Comparison of ENCODE assay signal across 8 cellular contexts in the genomic region with DNA sequence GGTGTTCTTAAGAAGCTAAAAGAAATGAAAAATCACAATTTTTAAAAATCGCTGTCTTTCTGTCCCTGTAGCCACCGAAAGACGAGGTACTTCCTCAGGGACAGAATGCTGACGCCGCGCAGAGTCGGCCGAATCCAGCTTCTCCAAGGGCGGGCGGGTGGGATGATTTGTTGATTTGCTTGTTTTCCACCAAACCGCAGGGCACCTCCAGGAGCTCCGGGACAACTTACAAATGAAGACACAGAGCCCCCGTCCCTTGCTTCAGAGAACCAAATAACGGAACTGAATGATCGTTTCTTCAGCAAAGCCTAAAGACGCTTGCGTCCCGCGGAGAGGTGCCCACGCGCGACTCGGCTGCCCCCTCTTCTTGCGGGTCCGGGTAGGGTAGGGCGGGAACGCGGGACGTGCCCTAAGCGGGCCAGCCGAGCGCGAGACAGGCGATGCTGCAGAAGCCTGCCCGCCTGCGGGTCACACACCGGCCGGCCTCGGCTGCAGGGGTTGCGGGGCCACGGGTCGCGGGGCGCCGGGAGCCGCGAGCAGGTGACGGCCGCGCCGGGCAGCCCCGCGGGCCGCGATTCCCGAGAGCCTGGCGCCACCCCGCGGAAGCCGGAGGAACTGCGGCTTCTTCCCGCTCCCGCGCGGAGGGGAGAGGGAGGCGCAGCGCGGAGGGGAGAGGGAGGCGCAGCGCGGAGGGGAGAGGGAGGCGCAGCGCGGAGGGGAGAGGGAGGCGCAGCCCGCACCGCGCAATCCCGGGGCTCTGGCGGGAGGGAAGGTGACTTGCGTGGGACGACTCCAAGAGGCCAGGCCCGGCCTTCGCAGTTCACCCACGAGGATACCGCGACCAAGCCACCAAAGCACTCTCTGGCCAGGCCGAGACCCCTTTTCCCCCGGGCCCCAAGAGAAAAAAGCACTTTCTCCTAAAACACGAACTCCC. TPM values are rescaled to one million over a fixed set of nuclear protein-coding genes. Genes with fewer than 3 reads are reported as not detected.
DNase-seq lines count a peak whose midpoint lies in the region; ATAC-seq and TF ChIP-seq lines count a peak whose summit lies in the region.

No MANE protein-coding gene starts in this region.

- TF ChIP-seq CTCF in PC-3 (conservative IDR thresholded peaks at IDR 0.05; ENCODE audit: low read depth, low read length) (peak; percentile 78), cardiac muscle cell (IDR thresholded peaks at IDR 0.05; ENCODE audit: low read depth, low read length) (peak; percentile 66), prostate gland (IDR thresholded peaks at IDR 0.05) (peak; percentile 82 to 92 (median 88))

- no peak for TF ChIP-seq POLR2A in prostate gland (IDR thresholded peaks at IDR 0.05)

- H2AFZ ChIP-seq in PC-3 (ENCODE audit: low read length) = peak overlapping the region; percentile 69; the same call in 1 of the 2 replicates

- peak; percentile 17 to 26 for DNase-seq in NCI-H2081 (lab: John Stamatoyannopoulos, UW)
- no peak for DNase-seq in NCI-H2081 treated with DMSO at 0.1 percent for 48 hours (lab: John Stamatoyannopoulos, UW)
- DNase-seq in PC-3 = peak; percentile 68
- DNase-seq in activated effector memory CD4-positive, alpha-beta T cell treated with anti-CD3 and anti-CD28 coated beads, Interleukin-2, amount 50 U/mL, for 16 hours = peak; percentile 83
- DNase-seq in cardiac muscle cell (ENCODE audit: low read depth in 1 of 2, low spot score in 1 of 2) = peak; percentile 38 to 78
- DNase-seq in prostate gland (ENCODE audit: low spot score) = no peak
- no peak for DNase-seq in epidermal melanocyte (ENCODE audit: insufficient read length, low spot score)

- H3K4me3 ChIP-seq in PC-3 (ENCODE audit: low read length) (peak overlapping the region; percentile 62; the same call in 1 of the 2 replicates), cardiac muscle cell (no peak overlapping the region), prostate gland (peak overlapping the region; percentile 12 to 18)

- peaks cover 87% of the 10 kb centered on the region for H3K27me3 ChIP-seq in PC-3 (ENCODE audit: low read length)
- H3K27me3 ChIP-seq in cardiac muscle cell = peaks cover 100% of the 10 kb centered on the region
- H3K27me3 ChIP-seq in prostate gland (replicated peaks; ENCODE audit: insufficient read depth) = peaks cover 58% of the 10 kb centered on the region

- BruUV-seq in PC-3 (replicated peaks; lab: Mats Ljungman, UMichigan) = no TSS peak

- H3K9me2 ChIP-seq in PC-3 (replicated peaks; ENCODE audit: low read length) = no peaks in the 10 kb centered on the region

- no peaks in the 10 kb centered on the region for H3K4me1 ChIP-seq in PC-3 (ENCODE audit: insufficient read depth, low read length)
- H3K4me1 ChIP-seq in cardiac muscle cell (ENCODE audit: low read depth) = peaks cover 8% of the 10 kb centered on the region
- no peaks in the 10 kb centered on the region for H3K4me1 ChIP-seq in prostate gland (replicated peaks)

- H3K36me3 ChIP-seq in PC-3 (ENCODE audit: low read depth, low read length) (no peaks in the 10 kb centered on the region), cardiac muscle cell (no peaks in the 10 kb centered on the region), prostate gland (no peaks in the 10 kb centered on the region)

- intact Hi-C loops in PC-3 (cut with micrococcal nuclease) = loop anchor here (1.0 to 5.0 kb wide), 2 partner anchors 44 to 584 kb away; no protein-coding TSS in a partner anchor
- intact Hi-C loops in prostate gland (cut with DNase I) = loop anchor here (2.0 to 5.0 kb wide), 3 partner anchors 69 to 583 kb away; a partner anchor contains a TSS

- H3F3A ChIP-seq in PC-3 (ENCODE audit: low read length, unreplicated experiment) = no peaks in the 10 kb centered on the region

- H4K20me1 ChIP-seq in PC-3 (ENCODE audit: low read length) = no peaks in the 10 kb centered on the region

- H3K79me2 ChIP-seq in PC-3 (ENCODE audit: low read length) = no peaks in the 10 kb centered on the region

- H3K9me3 ChIP-seq in PC-3 (ENCODE audit: low read length) = no peaks in the 10 kb centered on the region
- H3K9me3 ChIP-seq in cardiac muscle cell (ENCODE audit: low read depth) = no peaks in the 10 kb centered on the region
- H3K9me3 ChIP-seq in prostate gland = no peaks in the 10 kb centered on the region

- H3K27ac ChIP-seq in PC-3 (ENCODE audit: low read length) = no peak overlapping the region
- no peak overlapping the region for H3K27ac ChIP-seq in cardiac muscle cell
- peak overlapping the region; percentile 42 to 49 for H3K27ac ChIP-seq in prostate gland

- no peak overlapping the region for H3K9ac ChIP-seq in PC-3 (ENCODE audit: low read length)

- ATAC-seq in PC-3 (peak; percentile 84), GM21367 (IDR thresholded peaks at IDR 0.05; ENCODE audit: unreplicated experiment) (no peak)

- 2% methylated on average over 82 of the region's 90 CpGs for WGBS in prostate gland

- CTCF ChIA-PET in PC-3 (lab: Charles Lee) = interaction anchor here (0.6 to 1.0 kb wide), 7 partner anchors 41 to 582 kb away, joined by 3 to 6 read pairs (median 3); no protein-coding TSS in a partner anchor

- POLR2A ChIA-PET in PC-3 (lab: Charles Lee; ENCODE audit: unreplicated experiment) = no interaction called here

- peak overlapping the region; percentile 87 for H3K4me2 ChIP-seq in PC-3 (ENCODE audit: low read length)

RNA-seq across cellular contexts. Expression of a gene that starts 7.7 kb away (rescaled TPM):
- not detected in 2 replicates for total RNA-seq in PC-3 (2014; rRNA removed)
- 0.09 TPM in 1 of 2 replicates, not detected in the other for total RNA-seq in cardiac muscle cell
- 0.16 TPM in 2 replicates for polyA plus RNA-seq in cardiac muscle cell
- total RNA-seq in prostate gland = 10 to 100 TPM in 1 of 2 donors, 1 to 10 TPM in 1; 4.9 to 14.1 TPM

Comparison
In these comparisons a context has a peak if more than half of its experiments do, and no peak if none do; other contexts are left out.
1. DNase-seq: peak in NCI-H2081 (2 of 2), PC-3 (single experiment), activated effector memory CD4-positive, alpha-beta T cell treated with anti-CD3 and anti-CD28 coated beads, Interleukin-2, amount 50 U/mL, for 16 hours (single experiment) and cardiac muscle cell (2 of 2); none in NCI-H2081 treated with DMSO at 0.1 percent for 48 hours (single experiment), prostate gland (single experiment) and epidermal melanocyte (single experiment).
2. H3K27ac ChIP-seq: peak in prostate gland (2 of 2); none in PC-3 (single experiment) and cardiac muscle cell (single experiment).
3. Peak in every context shown above with its lines, with median percentiles within 50 percentile points of each other: CTCF ChIP-seq.